ENCODE assay signal across 24 cellular contexts in the genomic region with DNA sequence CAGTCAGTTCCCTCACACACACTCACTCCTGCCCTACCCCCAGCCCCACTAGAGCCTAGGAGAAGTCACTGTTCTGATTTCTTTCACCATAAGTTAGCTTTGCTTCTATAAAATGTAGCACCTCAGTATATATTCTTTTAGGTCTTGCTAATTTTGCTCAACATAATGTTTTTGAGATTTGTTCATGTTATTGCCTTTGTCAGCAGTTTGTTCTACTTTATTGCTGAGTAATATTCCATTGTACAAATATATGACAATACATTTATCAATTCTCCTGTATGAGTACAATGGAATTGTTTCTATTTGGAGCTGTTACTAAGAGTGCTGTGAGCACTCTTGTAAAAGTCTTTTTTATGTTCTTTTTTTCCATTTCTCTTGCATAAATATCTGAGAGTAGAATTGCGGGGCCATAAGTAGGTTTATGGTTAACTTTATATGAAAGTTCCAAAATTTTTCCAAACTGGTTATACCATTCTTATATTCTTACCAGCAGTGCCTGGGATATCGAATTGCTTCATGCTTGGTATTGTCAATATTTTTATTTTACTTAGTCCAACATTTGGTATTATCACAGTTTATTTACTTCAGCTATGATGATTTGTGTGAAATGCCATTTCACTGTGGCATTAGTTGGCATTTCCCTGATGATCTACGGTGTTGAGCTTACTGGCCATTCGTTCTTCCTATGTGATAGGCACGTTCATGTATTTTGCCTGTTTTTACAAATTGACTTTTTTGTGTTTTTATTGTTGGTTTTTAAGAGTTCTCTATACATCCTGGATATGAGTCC.
"Had no signal": no experiment of that assay in that cellular context is flagged by ENCODE, and none has a peak within 500 bp of the region (broad histone marks: within the 10 kb centered on the region; RNA-seq: fewer than 3 reads in every experiment).

No MANE protein-coding gene starts in this region.

- H3K4me1 ChIP-seq: adrenal gland had no signal

- H3K9me3 ChIP-seq: adrenal gland had no signal

- ATAC-seq: T-cell had no signal

- H3K27ac Mint-ChIP-seq: activated CD4-positive, alpha-beta memory T cell treated with anti-CD3 and anti-CD28 coated beads, Interleukin-2, amount 10 ng/mL, durations not matched to agents 7 days and 5 days; activated naive CD8-positive, alpha-beta T cell treated with anti-CD3 and anti-CD28 coated beads, Interleukin-2, amount 10 ng/mL, durations not matched to agents 7 days and 5 days; T-cell had no signal

- DNase-seq: activated CD4-positive, alpha-beta memory T cell treated with anti-CD3 and anti-CD28 coated beads, Interleukin-2, amount 10 ng/mL, durations not matched to agents 7 days and 5 days; activated CD4-positive, alpha-beta T cell treated with anti-CD3 and anti-CD28 coated beads, Interleukin-2, amount 50 U/mL, for 1 hour; activated CD4-positive, CD25-positive, alpha-beta regulatory T cell; activated naive CD4-positive, alpha-beta T cell treated with anti-CD3 and anti-CD28 coated beads, Interleukin-2, amount 50 U/mL, for 16 hours; activated naive CD8-positive, alpha-beta T cell treated with anti-CD3 and anti-CD28 coated beads, Interleukin-2, amount 10 ng/mL, durations not matched to agents 7 days and 5 days; adrenal gland; anterior cingulate cortex; caudate nucleus; Kasumi-1; KBM-7; NCI-H1048; NCI-H146; NCI-H187 treated with DMSO at 0.1 percent for 48 hours; NCI-H2081 treated with DMSO at 0.1 percent for 48 hours; NCI-H2171; NCI-H226; NCI-H526; NCI-H82; OCI-M1; T-cell; T-helper 2 cell; T1000 had no signal

- H3K27me3 ChIP-seq: adrenal gland had no signal

- H3K4me3 Mint-ChIP-seq: activated CD4-positive, alpha-beta memory T cell treated with anti-CD3 and anti-CD28 coated beads, Interleukin-2, amount 10 ng/mL, durations not matched to agents 7 days and 5 days; activated naive CD8-positive, alpha-beta T cell treated with anti-CD3 and anti-CD28 coated beads, Interleukin-2, amount 10 ng/mL, durations not matched to agents 7 days and 5 days; T-cell had no signal

- H3K9me3 Mint-ChIP-seq: activated CD4-positive, alpha-beta memory T cell treated with anti-CD3 and anti-CD28 coated beads, Interleukin-2, amount 10 ng/mL, durations not matched to agents 7 days and 5 days; activated naive CD8-positive, alpha-beta T cell treated with anti-CD3 and anti-CD28 coated beads, Interleukin-2, amount 10 ng/mL, durations not matched to agents 7 days and 5 days had no signal

- H3K27ac ChIP-seq: adrenal gland, SK-N-MC, VCaP had no signal

- H3K36me3 Mint-ChIP-seq: activated naive CD8-positive, alpha-beta T cell treated with anti-CD3 and anti-CD28 coated beads, Interleukin-2, amount 10 ng/mL, durations not matched to agents 7 days and 5 days had no signal

- H3K36me3 ChIP-seq: adrenal gland had no signal

- H3K4me3 ChIP-seq: adrenal gland, SK-N-MC had no signal

- H3K4me1 Mint-ChIP-seq: activated CD4-positive, alpha-beta memory T cell treated with anti-CD3 and anti-CD28 coated beads, Interleukin-2, amount 10 ng/mL, durations not matched to agents 7 days and 5 days; activated naive CD8-positive, alpha-beta T cell treated with anti-CD3 and anti-CD28 coated beads, Interleukin-2, amount 10 ng/mL, durations not matched to agents 7 days and 5 days; T-cell had no signal
